30 cellular contexts compared by ENCODE assay signal in genomic region chr5:127260686-127261085, GRCh38. TPM values are rescaled to one million over a fixed set of nuclear protein-coding genes. Genes with fewer than 3 reads are reported as not detected.
"Had no signal": no experiment of that assay in that cellular context is flagged by ENCODE, and none has a peak within 500 bp of the region (broad histone marks: within the 10 kb centered on the region; RNA-seq: fewer than 3 reads in every experiment).

No MANE protein-coding gene starts in this region.

- H3K9me3 Mint-ChIP-seq: stimulated activated naive B cell treated with anti-CD40 and anti-IgM and Interleukin-4, amounts not matched to agents 10 μg/mL and 1 μg/mL and 100 μg/mL, for 72 hours had no signal

- H3K9me3 ChIP-seq: colonic mucosa, lower lobe of right lung, ovary, psoas muscle, sigmoid colon, thoracic aorta, upper lobe of right lung, uterus had no signal

- H3K27me3 Mint-ChIP-seq: dendritic cell treated with granulocyte-macrophage colony-stimulating factor and Interleukin-4, amounts not matched to agents 40 ng/mL and 50 ng/mL, for 4 days had no signal

- H3K27ac ChIP-seq: colonic mucosa, epithelial cell of prostate, lower lobe of right lung, ovary, psoas muscle, sigmoid colon, thoracic aorta, tibial nerve, upper lobe of right lung, uterus had no signal

- DNase-seq: colonic mucosa; effector CD8-positive, alpha-beta T cell; endodermal cell; foreskin melanocyte; hypothalamus; immature natural killer cell; islet precursor cell; kidney glomerular epithelial cell; left colon; left ventricle myocardium superior; lower lobe of right lung; naive thymus-derived CD8-positive, alpha-beta T cell; nephron progenitor cell; nucleus accumbens; ovary; posterior cingulate gyrus; psoas muscle; right cardiac atrium; sigmoid colon; small intestine; stimulated activated CD4-positive, alpha-beta T cell treated with anti-CD3 and anti-CD28 coated beads, Interleukin-15, amount 100 ng/mL, for 24 hours; stimulated activated CD4-positive, alpha-beta T cell treated with anti-CD3 and anti-CD28 coated beads, Interleukin-2, amount 100 ng/mL, for 48 hours; stimulated activated naive B cell treated with anti-CD40 and anti-IgM and Interleukin-4, amounts not matched to agents 10 μg/mL and 1 μg/mL and 100 μg/mL, for 72 hours; upper lobe of right lung; uterus had no signal

- H3K4me1 Mint-ChIP-seq: endodermal cell; immature natural killer cell; naive thymus-derived CD8-positive, alpha-beta T cell; nephron progenitor cell had no signal

- H3K4me3 ChIP-seq: colonic mucosa, lower lobe of right lung, ovary, psoas muscle, sigmoid colon, thoracic aorta, tibial nerve, upper lobe of right lung, uterus had no signal

- H3K36me3 ChIP-seq: colonic mucosa, lower lobe of right lung, ovary, sigmoid colon, thoracic aorta, tibial nerve, upper lobe of right lung, uterus had no signal

- H3K27me3 ChIP-seq: colonic mucosa, ovary, sigmoid colon, tibial nerve, upper lobe of right lung, uterus had no signal

- H3K36me3 Mint-ChIP-seq: immature natural killer cell; stimulated activated naive B cell treated with anti-CD40 and anti-IgM and Interleukin-4, amounts not matched to agents 10 μg/mL and 1 μg/mL and 100 μg/mL, for 72 hours had no signal

- H3K4me1 ChIP-seq: colonic mucosa, lower lobe of right lung, psoas muscle, sigmoid colon, tibial nerve, upper lobe of right lung, uterus had no signal

- H3K27ac Mint-ChIP-seq: dendritic cell treated with granulocyte-macrophage colony-stimulating factor and Interleukin-4, amounts not matched to agents 40 ng/mL and 50 ng/mL, for 4 days; endodermal cell; immature natural killer cell; naive thymus-derived CD8-positive, alpha-beta T cell; nephron progenitor cell; stimulated activated naive B cell treated with anti-CD40 and anti-IgM and Interleukin-4, amounts not matched to agents 10 μg/mL and 1 μg/mL and 100 μg/mL, for 72 hours; stimulated activated naive CD8-positive, alpha-beta T cell treated with anti-CD3 and anti-CD28 coated beads, Interleukin-15, Interleukin-2, amounts not matched to agents 100 ng/mL and 50 ng/mL, for 24 hours had no signal

- H3K4me3 Mint-ChIP-seq: dendritic cell treated with granulocyte-macrophage colony-stimulating factor and Interleukin-4, amounts not matched to agents 40 ng/mL and 50 ng/mL, for 4 days; endodermal cell; immature natural killer cell; naive thymus-derived CD8-positive, alpha-beta T cell; nephron progenitor cell; stimulated activated naive B cell treated with anti-CD40 and anti-IgM and Interleukin-4, amounts not matched to agents 10 μg/mL and 1 μg/mL and 100 μg/mL, for 72 hours; stimulated activated naive CD8-positive, alpha-beta T cell treated with anti-CD3 and anti-CD28 coated beads, Interleukin-15, Interleukin-2, amounts not matched to agents 100 ng/mL and 50 ng/mL, for 24 hours had no signal

RNA-seq across cellular contexts. Expression of gene MEGF10, which starts 29.9 kb away (rescaled TPM):
- polyA plus RNA-seq: immature natural killer cell; naive thymus-derived CD8-positive, alpha-beta T cell had no signal
